Comparison of ENCODE assay signal across 1 cellular context in genomic region chr17:76268015-76268749, GRCh38.
TF ChIP-seq lines count a peak whose summit lies in the region.

No MANE protein-coding gene starts in this region.

TF ChIP-seq in K562, 482 proteins besides CTCF, POLR2A, EP300 and RAD21 (continued from another document and continues in another):
- TF ChIP-seq RREB1 (CRISPR knock-in tag; IDR thresholded peaks at IDR 0.05), result no peak
- peak; percentile 82 for TF ChIP-seq POLR2G (IDR thresholded peaks at IDR 0.05; ENCODE audit: low read depth, low read length)
- peak; percentile 62 for TF ChIP-seq ZFX (CRISPR knock-in tag; IDR thresholded peaks at IDR 0.05)
- no peak for TF ChIP-seq ZNF277 (CRISPR knock-in tag; IDR thresholded peaks at IDR 0.05; ENCODE audit: borderline replicate concordance)
- TF ChIP-seq YY1 (IDR thresholded peaks at IDR 0.05; ENCODE audit: borderline replicate concordance in 1 of 3, control insufficient read depth in 1 of 3, extremely low read depth in 1 of 3, insufficient read depth in 3 of 3, insufficient read length in 1 of 3, insufficient replicate concordance in 2 of 3, low read depth in 1 of 3, low read length in 2 of 3), result peak in 2 of 3 experiments; percentile 48 to 71
- peak; percentile 72 for TF ChIP-seq ZNF384 (IDR thresholded peaks at IDR 0.05; ENCODE audit: low read depth, low read length)
- TF ChIP-seq ZNF318 (IDR thresholded peaks at IDR 0.05; ENCODE audit: borderline replicate concordance in 1 of 2, low read depth in 1 of 2), result no peak
- no peak for TF ChIP-seq HES1 (IDR thresholded peaks at IDR 0.05; ENCODE audit: low read depth)
- no peak for TF ChIP-seq SNIP1 (IDR thresholded peaks at IDR 0.05; ENCODE audit: low read depth)
- TF ChIP-seq ZNF224 (CRISPR knock-in tag; IDR thresholded peaks at IDR 0.05), result no peak
- no peak for TF ChIP-seq ARID3A (IDR thresholded peaks at IDR 0.05; ENCODE audit: borderline replicate concordance, low read depth, low read length)
- no peak for TF ChIP-seq ZNF76 (CRISPR knock-in tag; IDR thresholded peaks at IDR 0.05; ENCODE audit: borderline replicate concordance)
- no peak for TF ChIP-seq EZH2 (IDR thresholded peaks at IDR 0.05; ENCODE audit: borderline replicate concordance, low read depth, low read length)
- no peak for TF ChIP-seq SFPQ (IDR thresholded peaks at IDR 0.05; ENCODE audit: low read depth, low read length)
- TF ChIP-seq ELK3 (CRISPR knock-in tag; IDR thresholded peaks at IDR 0.05), result no peak
- no peak for TF ChIP-seq FOXP4 (CRISPR knock-in tag; IDR thresholded peaks at IDR 0.05; ENCODE audit: borderline replicate concordance)
- peak; percentile 56; the same call in 1 of the 2 replicates for TF ChIP-seq NCOR1 (IDR thresholded peaks at IDR 0.05)
- no peak for TF ChIP-seq MYBL2 (IDR thresholded peaks at IDR 0.05; ENCODE audit: low read depth)
- no peak for TF ChIP-seq MYBL2 (CRISPR knock-in tag; IDR thresholded peaks at IDR 0.05; ENCODE audit: borderline replicate concordance)
- TF ChIP-seq VEZF1 (CRISPR knock-in tag; IDR thresholded peaks at IDR 0.05), result peak; percentile 89
- TF ChIP-seq HIVEP1 (CRISPR knock-in tag; IDR thresholded peaks at IDR 0.05), result no peak
- no peak for TF ChIP-seq NEUROD1 (IDR thresholded peaks at IDR 0.05; ENCODE audit: borderline replicate concordance, low read depth, low read length, partially characterized antibody)
- no peak for TF ChIP-seq CREBBP (IDR thresholded peaks at IDR 0.05; ENCODE audit: low read depth, low read length)
- TF ChIP-seq ZC3H11A (IDR thresholded peaks at IDR 0.05; ENCODE audit: low read depth, low read length), result no peak
